9 cellular contexts compared by ENCODE assay signal in the genomic region with DNA sequence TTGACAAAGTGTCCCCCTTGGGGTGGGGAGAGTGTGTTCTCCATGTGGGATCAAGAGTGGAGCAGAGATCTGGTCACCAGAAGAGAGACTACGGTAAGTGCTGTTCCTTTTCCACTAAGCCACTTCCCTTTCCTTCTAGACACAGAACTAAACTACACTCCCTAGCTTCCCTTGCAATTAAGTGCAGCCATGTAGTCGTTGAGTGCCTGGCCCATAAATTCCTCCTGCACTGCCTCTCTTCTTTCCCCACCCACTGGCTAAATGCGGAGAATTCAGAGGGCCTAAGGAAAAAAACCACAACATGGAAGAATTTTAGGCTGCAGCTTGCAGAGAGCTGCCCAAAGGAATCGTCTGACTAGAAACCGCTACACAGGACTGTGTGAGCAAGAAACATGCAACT. TPM values are rescaled to one million over a fixed set of nuclear protein-coding genes. Genes with fewer than 3 reads are reported as not detected.
A peak's percentile ranks its signal among the peaks of the same experiment; 100 is the strongest.
DNase-seq lines count a peak whose midpoint lies in the region; ATAC-seq and TF ChIP-seq lines count a peak whose summit lies in the region.
"Had no signal": no experiment of that assay in that cellular context is flagged by ENCODE, and none has a peak within 500 bp of the region (broad histone marks: within the 10 kb centered on the region; RNA-seq: fewer than 3 reads in every experiment).

No MANE protein-coding gene starts in this region.

- DNase-seq in AG20443 (ENCODE audit: low spot score), result peak; percentile 45
- DNase-seq in HFF-Myc (ENCODE audit: extremely low read depth, low read depth), result no peak
- DNase-seq in left kidney (ENCODE audit: low read depth, low spot score), result peak; percentile 71
- no peak for DNase-seq in kidney glomerular epithelial cell (lab: John Stamatoyannopoulos, UW)
- DNase-seq in heart left ventricle, result no peak
- DNase-seq in ascending aorta (ENCODE audit: low spot score in 2 of 2), result no peak
- DNase-seq in tibial artery, result no peak
- DNase-seq: stimulated activated CD4-positive, alpha-beta T cell treated with anti-CD3 and anti-CD28 coated beads, Interleukin-2, amount 100 ng/mL, for 48 hours had no signal

- no peak for ATAC-seq in heart left ventricle

- TF ChIP-seq POLR2A in heart left ventricle (IDR thresholded peaks at IDR 0.05), result no peak

- H3K4me1 ChIP-seq in heart left ventricle, result peaks cover 0 to 47% (median 29%) of the 10 kb centered on the region in 12 donors
- peaks cover 0 to 16% of the 10 kb centered on the region in 2 donors for H3K4me1 ChIP-seq in ascending aorta
- peaks cover 5 to 43% (median 32%) of the 10 kb centered on the region in 4 donors for H3K4me1 ChIP-seq in tibial artery

- no peak overlapping the region for H3K27ac ChIP-seq in heart left ventricle
- H3K27ac ChIP-seq in ascending aorta, result no peak overlapping the region
- no peak overlapping the region for H3K27ac ChIP-seq in tibial artery

- H3K36me3 ChIP-seq in heart left ventricle (peaks cover 0 to 21% (median 15%) of the 10 kb centered on the region in 9 donors), ascending aorta (no peaks in the 10 kb centered on the region), tibial artery (peaks cover 0 to 8% (median 0%) of the 10 kb centered on the region in 3 donors)

- 54 to 66% (median 59%) methylated on average over 5 of the region's 5 CpGs for WGBS in heart left ventricle, 4 donors

- no peak for TF ChIP-seq CTCF in HFF-Myc (IDR thresholded peaks at IDR 0.05; ENCODE audit: low read depth, low read length, missing control alignments)
- no peak for TF ChIP-seq CTCF in WI38 (IDR thresholded peaks at IDR 0.05; ENCODE audit: low read depth, low read length)
- TF ChIP-seq CTCF in heart left ventricle (IDR thresholded peaks at IDR 0.05), result no peak
- TF ChIP-seq CTCF in ascending aorta (IDR thresholded peaks at IDR 0.05), result no peak
- no peak for TF ChIP-seq CTCF in tibial artery (IDR thresholded peaks at IDR 0.05)

- H3K27me3 ChIP-seq in heart left ventricle (no peaks in the 10 kb centered on the region), ascending aorta (no peaks in the 10 kb centered on the region), tibial artery (no peaks in the 10 kb centered on the region)

- H3K4me3 ChIP-seq in HFF-Myc (replicated peaks; ENCODE audit: low read depth, low read length) (peak overlapping the region; percentile 79), WI38 (ENCODE audit: low read depth, low read length) (0 out of 2 replicates have a peak overlapping the region, but pooled peaks have one; percentile 4), heart left ventricle (peak overlapping the region in 2 of 12 donors; percentile 90 to 96), ascending aorta (no peak overlapping the region), tibial artery (no peak overlapping the region)

- H3K9me3 ChIP-seq in heart left ventricle (no peaks in the 10 kb centered on the region), ascending aorta (no peaks in the 10 kb centered on the region), tibial artery (no peaks in the 10 kb centered on the region)

- intact Hi-C loops in heart left ventricle (cut with DNase I) (loop anchor here in 4 of 10 donors (5.0 to 10.0 kb wide), 4 partner anchors 52 to 745 kb away; a partner anchor contains a TSS), ascending aorta (cut with DNase I) (no loop called here), tibial artery (cut with DNase I; ENCODE audit: low total_unique reads) (no loop called here)

RNA-seq across cellular contexts. Expression of a gene that starts 1.5 kb away (rescaled TPM):
- total RNA-seq in heart left ventricle (10 to 100 TPM in 1 of 9 donors, 1 to 10 TPM in 8; 2.2 to 12.3 (median 6.6) TPM), ascending aorta (92.7 TPM)
- polyA plus RNA-seq in heart left ventricle, result 1 to 10 TPM; 3.7 to 5.6 TPM

RNA-seq across cellular contexts. Expression of a gene that starts 1.6 kb away (rescaled TPM):
- total RNA-seq in heart left ventricle, result 10 to 100 TPM; 14.3 to 22.9 (median 18.8) TPM
- 10 to 100 TPM in 1 of 2 donors, 1 to 10 TPM in 1; 3.4 to 20.2 TPM for polyA plus RNA-seq in heart left ventricle
- 36.2 TPM for total RNA-seq in ascending aorta

RNA-seq across cellular contexts. Expression of a gene that starts 24.0 kb away (rescaled TPM):
- total RNA-seq in heart left ventricle, result 10 to 100 TPM; 42.2 to 63.2 (median 54.3) TPM
- 10 to 100 TPM; 31.4 to 50.7 TPM for polyA plus RNA-seq in heart left ventricle
- 16.6 TPM for total RNA-seq in ascending aorta

RNA-seq across cellular contexts. Expression of a gene that starts 51.1 kb away (rescaled TPM):
- total RNA-seq in heart left ventricle (1 to 10 TPM in 1 of 9 donors, under 1 TPM in 8; 0.49 to 1.2 (median 0.62) TPM), ascending aorta (0.21 TPM)
- polyA plus RNA-seq in heart left ventricle, result 1 to 10 TPM in 1 of 2 donors, under 1 TPM in 1; 0.67 to 1.5 TPM

RNA-seq across cellular contexts. Expression of a gene that starts 51.1 kb away (rescaled TPM):
- total RNA-seq in heart left ventricle, result 10 to 100 TPM in 3 of 9 donors, 1 to 10 TPM in 6; 6.4 to 15.5 (median 8.8) TPM
- 10 to 100 TPM in 1 of 2 donors, 1 to 10 TPM in 1; 8.8 to 19.5 TPM for polyA plus RNA-seq in heart left ventricle
- 4.0 TPM for total RNA-seq in ascending aorta

Comparison
In these comparisons a context has a peak if more than half of its experiments do, and no peak if none do; other contexts are left out.
1. DNase-seq: peak in AG20443 (single experiment) and left kidney (single experiment); none in HFF-Myc (single experiment), kidney glomerular epithelial cell (single experiment), heart left ventricle (0 of 5), ascending aorta (0 of 2) and tibial artery (0 of 2).
2. H3K4me3 ChIP-seq: peak in HFF-Myc (single experiment) and WI38 (single experiment); none in ascending aorta (0 of 2) and tibial artery (0 of 2).